1 cellular context compared by ENCODE assay signal in genomic region chr7:28410628-28411578, GRCh38.
A peak's percentile ranks its signal among the peaks of the same experiment; 100 is the strongest.
TF ChIP-seq lines count a peak whose summit lies in the region.

No MANE protein-coding gene starts in this region.

TF ChIP-seq in HEK293, 187 proteins besides CTCF, POLR2A, EP300 and RAD21 (continued from another document and continues in another):
- TF ChIP-seq ZSCAN18 (tag by site-specific recombination; IDR thresholded peaks at IDR 0.05), result 0 out of 2 replicates have a peak, but pooled peaks have one; percentile 19
- no peak for TF ChIP-seq ZNF155 (tag by site-specific recombination; IDR thresholded peaks at IDR 0.05)
- 0 out of 2 replicates have a peak, but pooled peaks have one; percentile 22 for TF ChIP-seq ZNF324 (tag by site-specific recombination; IDR thresholded peaks at IDR 0.05)
- peak; percentile 46; the same call in 1 of the 2 replicates for TF ChIP-seq ZNF391 (tag by site-specific recombination; IDR thresholded peaks at IDR 0.05; ENCODE audit: borderline replicate concordance, low read depth)
- peak; percentile 66 for TF ChIP-seq KLF8 (tag by site-specific recombination; IDR thresholded peaks at IDR 0.05)
- no peak for TF ChIP-seq ZNF792 (tag by site-specific recombination; IDR thresholded peaks at IDR 0.05)
- peak; percentile 70 for TF ChIP-seq ZBTB6 (tag by site-specific recombination; IDR thresholded peaks at IDR 0.05)
- peak; percentile 90 for TF ChIP-seq ZNF341 (tag by site-specific recombination; IDR thresholded peaks at IDR 0.05; ENCODE audit: low read depth)
- peak; percentile 81 for TF ChIP-seq SCRT2 (tag by site-specific recombination; IDR thresholded peaks at IDR 0.05)
- peak; percentile 40; the same call in 1 of the 2 replicates for TF ChIP-seq ZNF692 (tag by site-specific recombination; IDR thresholded peaks at IDR 0.05)
- peak; percentile 85 for TF ChIP-seq KLF10 (tag by site-specific recombination; IDR thresholded peaks at IDR 0.05)
- peak; percentile 51 for TF ChIP-seq GLIS2 (tag by site-specific recombination; IDR thresholded peaks at IDR 0.05)
- TF ChIP-seq ZNF626 (tag by site-specific recombination; IDR thresholded peaks at IDR 0.05), result no peak
- peak; percentile 54; the same call in 1 of the 2 replicates for TF ChIP-seq SCRT1 (tag by site-specific recombination; IDR thresholded peaks at IDR 0.05; ENCODE audit: borderline replicate concordance)
- TF ChIP-seq TSHZ1 (tag by site-specific recombination; IDR thresholded peaks at IDR 0.05; ENCODE audit: borderline replicate concordance), result peak; percentile 88
- peak; percentile 87 for TF ChIP-seq ZNF398 (tag by site-specific recombination; IDR thresholded peaks at IDR 0.05)
- no peak for TF ChIP-seq ZNF596 (tag by site-specific recombination; IDR thresholded peaks at IDR 0.05)
- no peak for TF ChIP-seq ZNF645 (tag by site-specific recombination; IDR thresholded peaks at IDR 0.05)
- TF ChIP-seq ZNF561 (tag by site-specific recombination; IDR thresholded peaks at IDR 0.05; ENCODE audit: borderline replicate concordance), result 0 out of 2 replicates have a peak, but pooled peaks have one; percentile 51
- peak; percentile 48; the same call in 1 of the 2 replicates for TF ChIP-seq ZNF580 (tag by site-specific recombination; IDR thresholded peaks at IDR 0.05)
- peak; percentile 72 for TF ChIP-seq KLF1 (tag by site-specific recombination; IDR thresholded peaks at IDR 0.05)
- 0 out of 2 replicates have a peak, but pooled peaks have one; percentile 15 for TF ChIP-seq ZNF18 (tag by site-specific recombination; IDR thresholded peaks at IDR 0.05)
- peak; percentile 38; the same call in 1 of the 2 replicates for TF ChIP-seq ZNF335 (tag by site-specific recombination; conservative IDR thresholded peaks at IDR 0.05)
- TF ChIP-seq ZNF530 (tag by site-specific recombination; IDR thresholded peaks at IDR 0.05; ENCODE audit: low read depth), result no peak
- TF ChIP-seq PATZ1 (tag by site-specific recombination; IDR thresholded peaks at IDR 0.05), result peak; percentile 72
- TF ChIP-seq ZNF311 (tag by site-specific recombination; IDR thresholded peaks at IDR 0.05; ENCODE audit: borderline replicate concordance), result no peak
- TF ChIP-seq ZNF664 (tag by site-specific recombination; IDR thresholded peaks at IDR 0.05), result peak; percentile 23; the same call in 1 of the 2 replicates
- TF ChIP-seq GFI1B (tag by site-specific recombination; IDR thresholded peaks at IDR 0.05), result 0 out of 2 replicates have a peak, but pooled peaks have one; percentile 31
- TF ChIP-seq KLF16 (tag by site-specific recombination; IDR thresholded peaks at IDR 0.05), result peak; percentile 75
- peak; percentile 79 for TF ChIP-seq EGR2 (tag by site-specific recombination; IDR thresholded peaks at IDR 0.05; ENCODE audit: low read depth)
- TF ChIP-seq GLIS1 (tag by site-specific recombination; IDR thresholded peaks at IDR 0.05), result peak; percentile 60
- no peak for TF ChIP-seq ZNF112 (tag by site-specific recombination; IDR thresholded peaks at IDR 0.05)
- peak; percentile 65 for TF ChIP-seq HOXD13 (CRISPR knock-in tag; IDR thresholded peaks at IDR 0.05; ENCODE audit: borderline replicate concordance)
- no peak for TF ChIP-seq ZNF202 (tag by site-specific recombination; IDR thresholded peaks at IDR 0.05; ENCODE audit: borderline replicate concordance)
- no peak for TF ChIP-seq ZNF529 (tag by site-specific recombination; IDR thresholded peaks at IDR 0.05; ENCODE audit: insufficient replicate concordance)
- TF ChIP-seq SP3 (tag by site-specific recombination; IDR thresholded peaks at IDR 0.05), result peak; percentile 74
- TF ChIP-seq ZNF621 (tag by site-specific recombination; IDR thresholded peaks at IDR 0.05), result no peak
- TF ChIP-seq ZNF2 (tag by site-specific recombination; IDR thresholded peaks at IDR 0.05), result peak; percentile 17; the same call in 1 of the 2 replicates
- TF ChIP-seq ZNF23 (tag by site-specific recombination; IDR thresholded peaks at IDR 0.05; ENCODE audit: borderline replicate concordance), result no peak
- TF ChIP-seq IKZF3 (tag by site-specific recombination; IDR thresholded peaks at IDR 0.05), result peak; percentile 80
- TF ChIP-seq ZNF121 (tag by site-specific recombination; IDR thresholded peaks at IDR 0.05), result no peak
- no peak for TF ChIP-seq ZNF280C (tag by site-specific recombination; IDR thresholded peaks at IDR 0.05)
- no peak for TF ChIP-seq YY1 (tag by site-specific recombination; IDR thresholded peaks at IDR 0.05)
- TF ChIP-seq ZNF221 (tag by site-specific recombination; IDR thresholded peaks at IDR 0.05; ENCODE audit: borderline replicate concordance), result 0 out of 2 replicates have a peak, but pooled peaks have one; percentile 25
